Comparison of ENCODE assay signal across 9 cellular contexts in genomic region chr14:28298156-28298555, GRCh38.
"Had no signal": no experiment of that assay in that cellular context is flagged by ENCODE, and none has a peak within 500 bp of the region (broad histone marks: within the 10 kb centered on the region; RNA-seq: fewer than 3 reads in every experiment).

No MANE protein-coding gene starts in this region.

- H3K36me3 ChIP-seq: cardiac muscle cell, lower lobe of right lung, right lobe of liver, tibial artery had no signal

- H3K4me1 ChIP-seq: lower lobe of right lung, parathyroid adenoma, right lobe of liver, tibial artery had no signal

- H3K27me3 ChIP-seq: cardiac muscle cell, right lobe of liver, tibial artery had no signal

- H3K27ac ChIP-seq: cardiac muscle cell, lower lobe of right lung, parathyroid adenoma, right lobe of liver, tibial artery had no signal

- H3K9me3 ChIP-seq: lower lobe of right lung, right lobe of liver, SK-N-SH, tibial artery had no signal

- H3K4me3 ChIP-seq: cardiac muscle cell, lower lobe of right lung, right lobe of liver, tibial artery had no signal

- DNase-seq: activated CD4-positive, alpha-beta T cell treated with anti-CD3 and anti-CD28 coated beads, Interleukin-2, amount 50 U/mL, for 4 hours; erythroblast; lower lobe of right lung; right lobe of liver; SK-N-SH; stimulated activated naive CD4-positive, alpha-beta T cell; tibial artery had no signal
